In genomic region chr7:27171636-27172387, GRCh38 we compare ENCODE assay signal across 9 cellular contexts.
DNase-seq lines count a peak whose midpoint lies in the region; ATAC-seq and TF ChIP-seq lines count a peak whose summit lies in the region.
"Had no signal": no experiment of that assay in that cellular context is flagged by ENCODE, and none has a peak within 500 bp of the region (broad histone marks: within the 10 kb centered on the region; RNA-seq: fewer than 3 reads in every experiment).

No MANE protein-coding gene starts in this region.

- ATAC-seq in stimulated activated naive B cell treated with anti-CD40 and anti-IgM and Interleukin-4, amounts not matched to agents 10 μg/mL and 1 μg/mL and 100 μg/mL, for 72 hours (replicated peaks) = no peak
- ATAC-seq in GM18520 (IDR thresholded peaks at IDR 0.05; ENCODE audit: unreplicated experiment) = no peak

- no peak for DNase-seq in T-helper 1 cell
- DNase-seq in epithelial cell of prostate (ENCODE audit: low read depth, low spot score) = no peak
- no peak for DNase-seq in stimulated activated naive B cell treated with anti-CD40 and anti-IgM and Interleukin-4, amounts not matched to agents 10 μg/mL and 1 μg/mL and 100 μg/mL, for 72 hours
- no peak for DNase-seq in GM19240 (ENCODE audit: insufficient read length, low spot score)
- no peak for DNase-seq in effector CD4-positive, alpha-beta T cell

- H3K27me3 ChIP-seq in OCI-LY1 (ENCODE audit: insufficient read depth, low read length) = peaks cover 13% of the 10 kb centered on the region; the same call in 1 of the 2 replicates

- H3K36me3 ChIP-seq in OCI-LY1 (ENCODE audit: insufficient read depth, low read length) = no peaks in the 10 kb centered on the region
- H3K36me3 ChIP-seq: neutrophil had no signal

- no peaks in the 10 kb centered on the region for H3K9me3 Mint-ChIP-seq in T-helper 1 cell treated with Interleukin-12 subunit alpha and Interleukin-12 subunit beta and Interleukin-4 antibody, amounts not matched to agents 30 μg/mL and 1 μg/mL, for 36 hours
- H3K9me3 Mint-ChIP-seq in stimulated activated naive B cell treated with anti-CD40 and anti-IgM and Interleukin-4, amounts not matched to agents 10 μg/mL and 1 μg/mL and 100 μg/mL, for 72 hours = peaks cover 0 to 4% of the 10 kb centered on the region in 2 donors

- H3F3A ChIP-seq in OCI-LY1 (ENCODE audit: insufficient read depth, low read length) = no peaks in the 10 kb centered on the region

- no peak overlapping the region for H3K4me3 ChIP-seq in OCI-LY1 (ENCODE audit: low read depth, low read length, poor library complexity, severe bottlenecking)

- no peak overlapping the region for H2AFZ ChIP-seq in OCI-LY1 (ENCODE audit: low read length)

- H3K4me3 Mint-ChIP-seq in T-helper 1 cell treated with Interleukin-12 subunit alpha and Interleukin-12 subunit beta and Interleukin-4 antibody, amounts not matched to agents 30 μg/mL and 1 μg/mL, for 36 hours = no peak overlapping the region
- peak overlapping the region; percentile 61 to 75 for H3K4me3 Mint-ChIP-seq in stimulated activated naive B cell treated with anti-CD40 and anti-IgM and Interleukin-4, amounts not matched to agents 10 μg/mL and 1 μg/mL and 100 μg/mL, for 72 hours

- TF ChIP-seq CTCF in OCI-LY1 (IDR thresholded peaks at IDR 0.05; ENCODE audit: low read length) = 0 out of 2 replicates have a peak, but pooled peaks have one; percentile 4

- no peaks in the 10 kb centered on the region for H4K20me1 ChIP-seq in OCI-LY1 (ENCODE audit: insufficient read depth, low read length)

- peaks cover 7% of the 10 kb centered on the region for H3K4me1 Mint-ChIP-seq in T-helper 1 cell treated with Interleukin-12 subunit alpha and Interleukin-12 subunit beta and Interleukin-4 antibody, amounts not matched to agents 30 μg/mL and 1 μg/mL, for 36 hours (ENCODE audit: low read depth)
- H3K4me1 Mint-ChIP-seq in stimulated activated naive B cell treated with anti-CD40 and anti-IgM and Interleukin-4, amounts not matched to agents 10 μg/mL and 1 μg/mL and 100 μg/mL, for 72 hours = peaks cover 21 to 30% of the 10 kb centered on the region in 2 donors

- no peaks in the 10 kb centered on the region for H3K9me3 ChIP-seq in OCI-LY1 (ENCODE audit: low read length)
- H3K9me3 ChIP-seq: neutrophil had no signal

- no peak overlapping the region for H3K9ac ChIP-seq in OCI-LY1 (ENCODE audit: low read length)

- peak overlapping the region; percentile 83 for H3K27ac Mint-ChIP-seq in T-helper 1 cell treated with Interleukin-12 subunit alpha and Interleukin-12 subunit beta and Interleukin-4 antibody, amounts not matched to agents 30 μg/mL and 1 μg/mL, for 36 hours
- H3K27ac Mint-ChIP-seq in stimulated activated naive B cell treated with anti-CD40 and anti-IgM and Interleukin-4, amounts not matched to agents 10 μg/mL and 1 μg/mL and 100 μg/mL, for 72 hours = peak overlapping the region; percentile 93

- peaks cover 2% of the 10 kb centered on the region for H3K36me3 Mint-ChIP-seq in T-helper 1 cell treated with Interleukin-12 subunit alpha and Interleukin-12 subunit beta and Interleukin-4 antibody, amounts not matched to agents 30 μg/mL and 1 μg/mL, for 36 hours (ENCODE audit: low read depth)
- H3K36me3 Mint-ChIP-seq in stimulated activated naive B cell treated with anti-CD40 and anti-IgM and Interleukin-4, amounts not matched to agents 10 μg/mL and 1 μg/mL and 100 μg/mL, for 72 hours = peaks cover 5 to 15% of the 10 kb centered on the region in 2 donors

- H3K27me3 Mint-ChIP-seq in T-helper 1 cell treated with Interleukin-12 subunit alpha and Interleukin-12 subunit beta and Interleukin-4 antibody, amounts not matched to agents 30 μg/mL and 1 μg/mL, for 36 hours (ENCODE audit: low read depth) = peaks cover 61% of the 10 kb centered on the region
- H3K27me3 Mint-ChIP-seq in stimulated activated naive B cell treated with anti-CD40 and anti-IgM and Interleukin-4, amounts not matched to agents 10 μg/mL and 1 μg/mL and 100 μg/mL, for 72 hours = peaks cover 56 to 77% of the 10 kb centered on the region in 2 donors

- H3K4me2 ChIP-seq in OCI-LY1 (ENCODE audit: low read length) = peak overlapping the region; percentile 8; the same call in 1 of the 2 replicates

- H3K27ac ChIP-seq in OCI-LY1 (ENCODE audit: low read depth, low read length, poor library complexity, severe bottlenecking) (no peak overlapping the region), epithelial cell of prostate (peak overlapping the region; percentile 93)
- H3K27ac ChIP-seq: neutrophil had no signal

- H3K79me2 ChIP-seq in OCI-LY1 (ENCODE audit: insufficient read depth, low read length) = no peaks in the 10 kb centered on the region

- H3K9me2 ChIP-seq in OCI-LY1 (ENCODE audit: low read depth, low read length) = no peaks in the 10 kb centered on the region

- H3K4me1 ChIP-seq in OCI-LY1 (ENCODE audit: insufficient read depth, low read length, severe bottlenecking) = peaks cover 16% of the 10 kb centered on the region
